In genomic region chr18:58178476-58178875, GRCh38 we compare ENCODE assay signal across 28 cellular contexts.
DNase-seq lines count a peak whose midpoint lies in the region; ATAC-seq, FAIRE-seq and TF ChIP-seq lines count a peak whose summit lies in the region.
"Had no signal": no experiment of that assay in that cellular context is flagged by ENCODE, and none has a peak within 500 bp of the region (broad histone marks: within the 10 kb centered on the region; RNA-seq: fewer than 3 reads in every experiment).

No MANE protein-coding gene starts in this region.

- H3K27me3 ChIP-seq in IMR-90 (ENCODE audit: control insufficient read depth, insufficient read depth, low read length): no peaks in the 10 kb centered on the region; the same call in 1 of the 2 replicates
- peaks cover 0 to 3% of the 10 kb centered on the region in 2 experiments for H3K27me3 ChIP-seq in mesenchymal stem cell (ENCODE audit: control insufficient read depth in 1 of 2, insufficient read depth in 1 of 2, low read length in 2 of 2)
- H3K27me3 ChIP-seq in tibial artery: peaks cover 0 to 7% of the 10 kb centered on the region in 2 donors
- no peaks in the 10 kb centered on the region for H3K27me3 ChIP-seq in CD8-positive, alpha-beta T cell (ENCODE audit: insufficient read depth, low read length)
- H3K27me3 ChIP-seq: breast epithelium, testis had no signal

- H3K14ac ChIP-seq in IMR-90 (replicated peaks; ENCODE audit: low read depth, low read length): no peak overlapping the region
- no peak overlapping the region for H3K14ac ChIP-seq in mesenchymal stem cell (ENCODE audit: low read length in 2 of 2)

- H3K9me1 ChIP-seq in IMR-90 (ENCODE audit: insufficient read depth, low read length): no peaks in the 10 kb centered on the region

- CTCF ChIA-PET in IMR-90 (lab: Yijun Ruan, JAX): interaction anchor here (0.8 to 1.2 kb wide), 2 partner anchors 25 to 54 kb away, joined by 3 read pairs; no protein-coding TSS in a partner anchor
- CTCF ChIA-PET in CD8-positive, alpha-beta T cell (lab: Charles Lee): interaction anchor here (1.0 to 1.4 kb wide), 3 partner anchors 8 to 143 kb away, joined by 3 to 4 read pairs (median 3); no protein-coding TSS in a partner anchor

- H3K4me3 ChIP-seq in IMR-90 (ENCODE audit: insufficient read depth, low read depth, low read length): no peak overlapping the region
- H3K4me3 ChIP-seq in epithelial cell of proximal tubule (ENCODE audit: low read depth, low read length): peak overlapping the region; percentile 12
- no peak overlapping the region for H3K4me3 ChIP-seq in mesenchymal stem cell (ENCODE audit: insufficient read depth in 1 of 2, low read depth in 1 of 2, low read length in 2 of 2)
- no peak overlapping the region for H3K4me3 ChIP-seq in tibial artery
- H3K4me3 ChIP-seq in CD8-positive, alpha-beta T cell (ENCODE audit: low read depth, low read length): no peak overlapping the region
- H3K4me3 ChIP-seq: breast epithelium, GM12878, PC-9, testis had no signal

- H3K36me3 ChIP-seq in IMR-90 (ENCODE audit: control insufficient read depth, insufficient read depth, low read length) (no peaks in the 10 kb centered on the region), mesenchymal stem cell (ENCODE audit: control insufficient read depth in 1 of 2, insufficient read depth in 2 of 2, low read depth in 1 of 2, low read length in 2 of 2) (no peaks in the 10 kb centered on the region), tibial artery (no peaks in the 10 kb centered on the region)
- no peaks in the 10 kb centered on the region for H3K36me3 ChIP-seq in CD8-positive, alpha-beta T cell (ENCODE audit: insufficient read depth, low read length)
- H3K36me3 ChIP-seq: breast epithelium, neutrophil had no signal

- H4K8ac ChIP-seq in IMR-90 (ENCODE audit: low read depth in 2 of 2, low read length in 2 of 2): no peak overlapping the region; a peak in 1 of 4 replicates
- H4K8ac ChIP-seq in mesenchymal stem cell (ENCODE audit: low read length): no peak overlapping the region

- H4K91ac ChIP-seq in IMR-90 (ENCODE audit: insufficient read depth, low read depth, low read length): no peak overlapping the region
- no peak overlapping the region for H4K91ac ChIP-seq in mesenchymal stem cell (ENCODE audit: low read length)

- no peak overlapping the region for H3K27ac Mint-ChIP-seq in CD8-positive, alpha-beta T cell
- H3K27ac Mint-ChIP-seq: activated CD8-positive, alpha-beta T cell treated with anti-CD3 and anti-CD28 coated beads for 36 hours; endodermal cell had no signal

- TF ChIP-seq RAD21 in IMR-90 (IDR thresholded peaks at IDR 0.05; ENCODE audit: low read length): no peak

- TF ChIP-seq CTCF in IMR-90 (conservative IDR thresholded peaks at IDR 0.05; ENCODE audit: low read depth, low read length) (no peak), epithelial cell of proximal tubule (conservative IDR thresholded peaks at IDR 0.05; ENCODE audit: low read depth, low read length) (no peak), tibial artery (IDR thresholded peaks at IDR 0.05) (no peak)
- no peak for TF ChIP-seq CTCF in CD8-positive, alpha-beta T cell (IDR thresholded peaks at IDR 0.05)

- ATAC-seq in IMR-90 (ENCODE audit: low read depth): peak; percentile 40
- no peak for ATAC-seq in CD8-positive, alpha-beta T cell
- ATAC-seq: activated CD8-positive, alpha-beta T cell treated with anti-CD3 and anti-CD28 coated beads for 36 hours; GM12878; HCT116 had no signal

- H2BK15ac ChIP-seq in IMR-90 (ENCODE audit: low read depth, low read length) (no peak overlapping the region; the same call in 2 of the 3 replicates), mesenchymal stem cell (ENCODE audit: low read depth, poor library complexity, severe bottlenecking) (no peak overlapping the region)

- H3K56ac ChIP-seq in IMR-90 (ENCODE audit: extremely low read depth, insufficient read depth, low read length): no peak overlapping the region

- no TSS peak for BruUV-seq in IMR-90 (replicated peaks; lab: Mats Ljungman, UMichigan)

- no peak overlapping the region for H2BK12ac ChIP-seq in mesenchymal stem cell (ENCODE audit: low read length in 2 of 2)

- no peak overlapping the region for H3K4me3 Mint-ChIP-seq in CD8-positive, alpha-beta T cell
- H3K4me3 Mint-ChIP-seq: activated CD8-positive, alpha-beta T cell treated with anti-CD3 and anti-CD28 coated beads for 36 hours; endodermal cell had no signal

- H2BK120ac ChIP-seq in IMR-90 (ENCODE audit: low read depth, low read length): no peak overlapping the region
- no peak overlapping the region for H2BK120ac ChIP-seq in mesenchymal stem cell (ENCODE audit: low read depth, low read length)

- no peaks in the 10 kb centered on the region for H3K79me1 ChIP-seq in IMR-90 (ENCODE audit: low read depth in 1 of 2, low read length in 2 of 2)
- peaks cover 1% of the 10 kb centered on the region for H3K79me1 ChIP-seq in mesenchymal stem cell (replicated peaks; ENCODE audit: low read length, poor library complexity, severe bottlenecking)

- H3K4me2 ChIP-seq in IMR-90 (ENCODE audit: low read depth, low read length): peak overlapping the region; percentile 55
- peak overlapping the region; percentile 23 for H3K4me2 ChIP-seq in mesenchymal stem cell (ENCODE audit: low read length, poor library complexity, severe bottlenecking)

- H3K4me1 ChIP-seq in IMR-90 (ENCODE audit: control insufficient read depth, insufficient read depth, low read length) (peaks cover 24% of the 10 kb centered on the region), mesenchymal stem cell (ENCODE audit: control insufficient read depth, insufficient read depth, low read depth, low read length) (peaks cover 20% of the 10 kb centered on the region), tibial artery (no peaks in the 10 kb centered on the region)
- no peaks in the 10 kb centered on the region for H3K4me1 ChIP-seq in CD8-positive, alpha-beta T cell (ENCODE audit: insufficient read depth, low read length)
- H3K4me1 ChIP-seq: breast epithelium, testis had no signal

- POLR2A ChIA-PET in IMR-90 (lab: Charles Lee; ENCODE audit: unreplicated experiment): interaction anchor here (0.6 kb wide), 1 partner anchor 494 kb away, joined by 3 read pairs; no protein-coding TSS in a partner anchor
- POLR2A ChIA-PET in CD8-positive, alpha-beta T cell (lab: Charles Lee): no interaction called here

- H3K9me3 ChIP-seq in IMR-90 (ENCODE audit: control insufficient read depth, insufficient read depth, low read length) (no peaks in the 10 kb centered on the region), mesenchymal stem cell (ENCODE audit: control insufficient read depth, low read length) (no peaks in the 10 kb centered on the region), tibial artery (no peaks in the 10 kb centered on the region)
- H3K9me3 ChIP-seq in CD8-positive, alpha-beta T cell (ENCODE audit: low read length): no peaks in the 10 kb centered on the region
- H3K9me3 ChIP-seq: breast epithelium, neutrophil, testis had no signal

- no peaks in the 10 kb centered on the region for H3K4me1 Mint-ChIP-seq in CD8-positive, alpha-beta T cell (ENCODE audit: low read depth)

- H3K36me3 Mint-ChIP-seq in CD8-positive, alpha-beta T cell: no peaks in the 10 kb centered on the region

- H4K20me1 ChIP-seq in IMR-90 (ENCODE audit: insufficient read depth, low read length): no peaks in the 10 kb centered on the region; the same call in 1 of the 2 replicates

- intact Hi-C loops in IMR-90 (cut with micrococcal nuclease): loop anchor here (2.0 to 5.0 kb wide), 2 partner anchors 44 to 314 kb away; no protein-coding TSS in a partner anchor
- intact Hi-C loops in tibial artery (cut with DNase I; ENCODE audit: low total_unique reads): no loop called here
- intact Hi-C loops in CD8-positive, alpha-beta T cell (cut with DNase I, micrococcal nuclease): no loop called here

- H2BK20ac ChIP-seq in IMR-90 (ENCODE audit: low read depth, low read length): peak overlapping the region; percentile 53; the same call in 1 of the 2 replicates

- H2BK5ac ChIP-seq in IMR-90 (ENCODE audit: low read depth, low read length, poor library complexity, severe bottlenecking): peak overlapping the region; percentile 29
- no peak overlapping the region for H2BK5ac ChIP-seq in mesenchymal stem cell (ENCODE audit: low read depth, low read length, poor library complexity, severe bottlenecking)

- TF ChIP-seq POLR2A in IMR-90 (IDR thresholded peaks at IDR 0.05; ENCODE audit: low read depth, low read length): no peak

- H2AK9ac ChIP-seq in IMR-90 (replicated peaks; ENCODE audit: low read depth, low read length, poor library complexity): no peak overlapping the region

- H3K23ac ChIP-seq in IMR-90 (ENCODE audit: low read depth, low read length) (peak overlapping the region; percentile 2; the same call in 1 of the 2 replicates), mesenchymal stem cell (ENCODE audit: low read length in 2 of 2) (no peak overlapping the region)

- dilution Hi-C loops in IMR-90 (cut with HindIII; ENCODE audit: low sequenced_read_pairs, unreplicated experiment): no loop called here

- no peak overlapping the region for H2AFZ ChIP-seq in IMR-90 (replicated peaks; ENCODE audit: low read length, poor library complexity)
- H2AFZ ChIP-seq in mesenchymal stem cell (ENCODE audit: low read depth, low read length): no peak overlapping the region
- H2AFZ ChIP-seq: PC-9 had no signal

- 23% methylated on average over 3 of the region's 8 CpGs; no CpG with 5 or more reads in 1 of the 2 experiments for WGBS in IMR-90 (ENCODE audit: extremely low coverage in 2 of 2, insufficient read length in 1 of 2), 2 experiments
- 82% methylated on average over 7 of the region's 8 CpGs for WGBS in mesenchymal stem cell

- H2AK5ac ChIP-seq in IMR-90 (ENCODE audit: low read depth, low read length) (no peak overlapping the region), mesenchymal stem cell (ENCODE audit: low read length, severe bottlenecking) (no peak overlapping the region)

- no peak overlapping the region; the same call in 1 of the 2 replicates for H4K5ac ChIP-seq in IMR-90 (ENCODE audit: low read depth, low read length)

- H3K9ac ChIP-seq in IMR-90 (ENCODE audit: low read depth, low read length) (no peak overlapping the region), mesenchymal stem cell (ENCODE audit: low read length) (peak overlapping the region; percentile 3)

- H3K27me3 Mint-ChIP-seq in CD8-positive, alpha-beta T cell (ENCODE audit: low read depth): peaks cover 2% of the 10 kb centered on the region

- DNase-seq in IMR-90 (peak; percentile 57), epithelial cell of proximal tubule (ENCODE audit: low read depth) (peak; percentile 78), mesenchymal stem cell (no peak), tibial artery (no peak), HTR-8/SVneo (ENCODE audit: insufficient read length, low spot score) (no peak), dermis blood vessel endothelial cell (no peak)
- no peak for DNase-seq in CD8-positive, alpha-beta T cell
- DNase-seq: activated CD4-positive, CD25-positive, alpha-beta regulatory T cell treated with anti-CD3 and anti-CD28 coated beads, Interleukin-2, amount 50 U/mL, for 72 hours; activated CD8-positive, alpha-beta T cell treated with anti-CD3 and anti-CD28 coated beads for 36 hours; DMS79; endodermal cell; mammary epithelial cell; NCI-H1694 treated with DMSO at 0.1 percent for 48 hours; NCI-H2171; NCI-H524; NK-92 treated with Interleukin-12 subunit alpha and Interleukin-12 subunit beta, amount 100 ng/mL, for 24 hours; PC-9; stimulated activated CD4-positive, alpha-beta T cell treated with anti-CD3 and anti-CD28 coated beads, Interleukin-12 subunit alpha, Interleukin-12 subunit beta, amount 100 ng/mL, for 4 hours; stimulated activated CD4-positive, alpha-beta T cell treated with anti-CD3 and anti-CD28 coated beads, Interleukin-4, amount 100 ng/mL, for 4 hours; stimulated activated naive CD4-positive, alpha-beta T cell treated with Interleukin-2 at 50 U/mL for 16 hours; T-helper 1 cell; testis had no signal

- FAIRE-seq in HTR-8/SVneo (lab: Jason Lieb, UNC): no peak
- FAIRE-seq: colon, GM12878, TTC549 had no signal

- in situ Hi-C loops in IMR-90 (cut with MboI; ENCODE audit: low sequenced_read_pairs): no loop called here

- H3K4ac ChIP-seq in IMR-90 (ENCODE audit: low read depth, low read length) (no peak overlapping the region; the same call in 1 of the 2 replicates), mesenchymal stem cell (ENCODE audit: low read depth in 1 of 2, low read length in 2 of 2) (no peak overlapping the region)

- H3K9me3 Mint-ChIP-seq in CD8-positive, alpha-beta T cell: no peaks in the 10 kb centered on the region
- H3K9me3 Mint-ChIP-seq: activated CD8-positive, alpha-beta T cell treated with anti-CD3 and anti-CD28 coated beads for 36 hours; endodermal cell had no signal

- H3K27ac ChIP-seq in IMR-90 (ENCODE audit: insufficient read depth, low read length): no peak overlapping the region
- peak overlapping the region; percentile 84 for H3K27ac ChIP-seq in mesenchymal stem cell (ENCODE audit: low read length, poor library complexity, severe bottlenecking)
- no peak overlapping the region for H3K27ac ChIP-seq in tibial artery
- no peak overlapping the region for H3K27ac ChIP-seq in CD8-positive, alpha-beta T cell (ENCODE audit: low read depth, low read length)
- H3K27ac ChIP-seq: breast epithelium, neutrophil, testis had no signal

- H3K18ac ChIP-seq in IMR-90 (ENCODE audit: low read depth, low read length) (no peak overlapping the region), mesenchymal stem cell (ENCODE audit: low read depth in 1 of 2, low read length in 2 of 2) (no peak overlapping the region)

Comparison
In these comparisons a context has a peak if more than half of its experiments do, and no peak if none do; other contexts are left out.
1. DNase-seq: peak in IMR-90 (single experiment) and epithelial cell of proximal tubule (single experiment); none in mesenchymal stem cell (single experiment), tibial artery (0 of 2), HTR-8/SVneo (single experiment), dermis blood vessel endothelial cell (single experiment) and CD8-positive, alpha-beta T cell (0 of 7).